In genomic region chr2:205908491-205909193, GRCh38 we compare ENCODE assay signal across 15 cellular contexts.
DNase-seq lines count a peak whose midpoint lies in the region; ATAC-seq lines count a peak whose summit lies in the region.
"Had no signal": no experiment of that assay in that cellular context is flagged by ENCODE, and none has a peak within 500 bp of the region (broad histone marks: within the 10 kb centered on the region; RNA-seq: fewer than 3 reads in every experiment).

No MANE protein-coding gene starts in this region.

- H4K91ac ChIP-seq in mesenchymal stem cell (ENCODE audit: low read length), result no peak overlapping the region
- H4K91ac ChIP-seq in trophoblast cell (ENCODE audit: low read depth, low read length), result no peak overlapping the region

- H3K9me3 ChIP-seq in BLaER1, result peaks cover 10% of the 10 kb centered on the region; the same call in 1 of the 2 replicates
- H3K9me3 ChIP-seq in mesenchymal stem cell (ENCODE audit: control insufficient read depth, low read length), result no peaks in the 10 kb centered on the region
- H3K9me3 ChIP-seq in trophoblast cell (ENCODE audit: insufficient read depth, low read depth, low read length), result no peaks in the 10 kb centered on the region

- H3K79me2 ChIP-seq in trophoblast cell (ENCODE audit: control insufficient read depth, insufficient read depth, low read length, poor library complexity), result no peaks in the 10 kb centered on the region

- peak; percentile 19 for DNase-seq in astrocyte of the hippocampus (ENCODE audit: low read depth, low spot score)
- DNase-seq in mesenchymal stem cell, result peak; percentile 91
- no peak for DNase-seq in trophoblast cell
- DNase-seq in DMS53 treated with DMSO at 0.1 percent for 48 hours (lab: John Stamatoyannopoulos, UW; ENCODE audit: unreplicated experiment), result no peak
- no peak for DNase-seq in activated effector memory CD4-positive, alpha-beta T cell treated with Interleukin-2 at 50 U/mL for 16 hours
- no peak for DNase-seq in NOMO-1 treated with DMSO at 0.1 percent for 48 hours (lab: John Stamatoyannopoulos, UW; ENCODE audit: unreplicated experiment)
- DNase-seq: COR-L47, DMS153, NCI-H1417 treated with DMSO at 0.1 percent for 48 hours, NCI-H2081 treated with DMSO at 0.1 percent for 48 hours, NCI-H524 treated with DMSO at 0.1 percent for 48 hours, PC-9 had no signal

- 37% methylated on average over 15 of the region's 16 CpGs for WGBS in mesenchymal stem cell
- no CpG with 5 or more reads among the region's 16 CpGs for WGBS in trophoblast cell (ENCODE audit: extremely low coverage, insufficient coverage, insufficient read length)

- H2BK5ac ChIP-seq in mesenchymal stem cell (ENCODE audit: low read depth, low read length, poor library complexity, severe bottlenecking) (no peak overlapping the region), trophoblast cell (ENCODE audit: low read depth, low read length, poor library complexity) (no peak overlapping the region)

- no peak overlapping the region for H2BK15ac ChIP-seq in mesenchymal stem cell (ENCODE audit: low read depth, poor library complexity, severe bottlenecking)

- peak overlapping the region; percentile 46; the same call in 1 of the 2 replicates for H3K9ac ChIP-seq in BLaER1
- H3K9ac ChIP-seq in mesenchymal stem cell (ENCODE audit: low read length), result no peak overlapping the region
- H3K9ac ChIP-seq in trophoblast cell (ENCODE audit: low read length), result peak overlapping the region; percentile 49

- H3K27ac ChIP-seq in BLaER1 (peak overlapping the region; percentile 57; the same call in 1 of the 2 replicates), mesenchymal stem cell (ENCODE audit: low read length, poor library complexity, severe bottlenecking) (no peak overlapping the region), trophoblast cell (ENCODE audit: low read depth, low read length) (no peak overlapping the region)
- H3K27ac ChIP-seq: PC-9 had no signal

- no peaks in the 10 kb centered on the region for H3K79me1 ChIP-seq in mesenchymal stem cell (replicated peaks; ENCODE audit: low read length, poor library complexity, severe bottlenecking)
- no peaks in the 10 kb centered on the region for H3K79me1 ChIP-seq in trophoblast cell (ENCODE audit: low read length)

- no peak overlapping the region for H3K14ac ChIP-seq in mesenchymal stem cell (ENCODE audit: low read length in 2 of 2)
- no peak overlapping the region for H3K14ac ChIP-seq in trophoblast cell (ENCODE audit: low read length)

- no peak overlapping the region; the same call in 1 of the 2 replicates for H3K4me3 ChIP-seq in BLaER1
- H3K4me3 ChIP-seq in mesenchymal stem cell (ENCODE audit: insufficient read depth in 1 of 2, low read depth in 1 of 2, low read length in 2 of 2), result no peak overlapping the region
- H3K4me3 ChIP-seq in trophoblast cell (ENCODE audit: low read depth, low read length), result no peak overlapping the region
- H3K4me3 ChIP-seq: PC-9 had no signal

- H4K20me1 ChIP-seq in BLaER1, result no peaks in the 10 kb centered on the region

- H3K36me3 ChIP-seq in BLaER1 (no peaks in the 10 kb centered on the region), mesenchymal stem cell (ENCODE audit: control insufficient read depth in 1 of 2, insufficient read depth in 2 of 2, low read depth in 1 of 2, low read length in 2 of 2) (no peaks in the 10 kb centered on the region), trophoblast cell (ENCODE audit: control insufficient read depth in 1 of 2, insufficient read depth in 2 of 2, low read length in 2 of 2) (no peaks in the 10 kb centered on the region)

- no peak overlapping the region for H2AK5ac ChIP-seq in mesenchymal stem cell (ENCODE audit: low read length, severe bottlenecking)
- no peak overlapping the region for H2AK5ac ChIP-seq in trophoblast cell (ENCODE audit: low read length)

- no peak overlapping the region for H4K8ac ChIP-seq in mesenchymal stem cell (ENCODE audit: low read length)
- no peak overlapping the region for H4K8ac ChIP-seq in trophoblast cell (ENCODE audit: low read depth, low read length)

- H3K27me3 ChIP-seq in BLaER1 (no peaks in the 10 kb centered on the region), mesenchymal stem cell (ENCODE audit: control insufficient read depth in 1 of 2, insufficient read depth in 1 of 2, low read length in 2 of 2) (peaks cover 21 to 34% of the 10 kb centered on the region in 2 experiments), trophoblast cell (ENCODE audit: insufficient read depth, low read length) (no peaks in the 10 kb centered on the region)

- no peak overlapping the region for H3K4ac ChIP-seq in mesenchymal stem cell (ENCODE audit: low read depth in 1 of 2, low read length in 2 of 2)
- H3K4ac ChIP-seq in trophoblast cell (ENCODE audit: low read depth, low read length), result no peak overlapping the region

- H2BK120ac ChIP-seq in mesenchymal stem cell (ENCODE audit: low read depth, low read length), result no peak overlapping the region
- no peak overlapping the region for H2BK120ac ChIP-seq in trophoblast cell (ENCODE audit: insufficient read depth, low read length, poor library complexity)

- H4K12ac ChIP-seq in trophoblast cell (ENCODE audit: low read depth, low read length), result no peak overlapping the region

- no peak for ATAC-seq in GM18498 (IDR thresholded peaks at IDR 0.05; ENCODE audit: unreplicated experiment)
- ATAC-seq: HCT116 had no signal

- H3K4me2 ChIP-seq in BLaER1 (peak overlapping the region; percentile 64), mesenchymal stem cell (ENCODE audit: low read length, poor library complexity, severe bottlenecking) (no peak overlapping the region), trophoblast cell (ENCODE audit: low read length) (no peak overlapping the region)
- H3K4me2 ChIP-seq: PC-9 had no signal

- H3K23ac ChIP-seq in mesenchymal stem cell (ENCODE audit: low read length in 2 of 2) (no peak overlapping the region), trophoblast cell (ENCODE audit: low read length) (no peak overlapping the region)

- peaks cover 71% of the 10 kb centered on the region for H3K4me1 ChIP-seq in BLaER1
- H3K4me1 ChIP-seq in mesenchymal stem cell (ENCODE audit: control insufficient read depth, insufficient read depth, low read depth, low read length), result peaks cover 2% of the 10 kb centered on the region
- H3K4me1 ChIP-seq in trophoblast cell (ENCODE audit: control insufficient read depth in 1 of 2, insufficient read depth in 2 of 2, low read length in 2 of 2), result no peaks in the 10 kb centered on the region

- peak overlapping the region in 1 of 2 experiments; percentile 63 for H3K18ac ChIP-seq in mesenchymal stem cell (ENCODE audit: low read depth in 1 of 2, low read length in 2 of 2)
- H3K18ac ChIP-seq in trophoblast cell (ENCODE audit: low read length), result no peak overlapping the region

- H2AFZ ChIP-seq in mesenchymal stem cell (ENCODE audit: low read depth, low read length) (no peak overlapping the region), trophoblast cell (ENCODE audit: insufficient read depth, low read length, poor library complexity) (no peak overlapping the region)
- H2AFZ ChIP-seq: PC-9 had no signal

- H2BK12ac ChIP-seq in mesenchymal stem cell (ENCODE audit: low read length in 2 of 2) (peak overlapping the region in 1 of 2 experiments; percentile 24), trophoblast cell (ENCODE audit: low read length) (no peak overlapping the region)

Comparison
In these comparisons a context has a peak if more than half of its experiments do, and no peak if none do; other contexts are left out.
1. DNase-seq: peak in astrocyte of the hippocampus (single experiment) and mesenchymal stem cell (single experiment); none in trophoblast cell (0 of 2), DMS53 treated with DMSO at 0.1 percent for 48 hours (single experiment), activated effector memory CD4-positive, alpha-beta T cell treated with Interleukin-2 at 50 U/mL for 16 hours (single experiment) and NOMO-1 treated with DMSO at 0.1 percent for 48 hours (single experiment).